ENCODE assay signal across 25 cellular contexts in the genomic region with DNA sequence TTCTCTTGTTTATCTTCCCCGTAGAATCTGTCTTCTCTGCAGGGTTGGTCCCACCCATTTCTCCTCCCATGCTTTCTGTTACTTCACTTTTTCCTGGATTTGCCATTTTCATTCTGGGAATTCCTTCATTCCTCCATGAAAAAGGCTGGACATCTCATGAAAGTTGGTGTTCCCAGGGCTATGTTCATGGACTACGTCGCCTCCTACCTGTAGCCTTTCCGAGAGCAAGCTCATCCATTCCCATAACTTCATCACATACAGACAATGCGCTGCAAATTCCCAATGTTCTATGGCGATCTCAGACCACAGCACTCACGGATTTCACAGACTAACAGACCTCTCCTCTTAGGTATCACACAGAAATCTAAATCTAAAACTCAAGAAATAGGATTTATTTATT.
"Had no signal": no experiment of that assay in that cellular context is flagged by ENCODE, and none has a peak within 500 bp of the region (broad histone marks: within the 10 kb centered on the region; RNA-seq: fewer than 3 reads in every experiment).

No MANE protein-coding gene starts in this region.

- H3K9me3 Mint-ChIP-seq: activated CD4-positive, alpha-beta memory T cell treated with anti-CD3 and anti-CD28 coated beads, Interleukin-2, amount 10 ng/mL, durations not matched to agents 7 days and 5 days; activated naive CD4-positive, alpha-beta T cell treated with anti-CD3 and anti-CD28 coated beads for 36 hours; activated naive CD8-positive, alpha-beta T cell treated with anti-CD3 and anti-CD28 coated beads, Interleukin-2, amount 10 ng/mL, durations not matched to agents 7 days and 5 days; neural crest cell had no signal

- H3K4me1 ChIP-seq: heart left ventricle, left lung, sigmoid colon, stomach, suprapubic skin, transverse colon, vagina had no signal

- H3K27ac ChIP-seq: coronary artery, heart left ventricle, left lung, sigmoid colon, stomach, suprapubic skin, transverse colon, vagina had no signal

- H3K9me3 ChIP-seq: heart left ventricle, left lung, sigmoid colon, stomach, suprapubic skin, transverse colon, vagina had no signal

- H3K4me1 Mint-ChIP-seq: activated CD4-positive, alpha-beta memory T cell treated with anti-CD3 and anti-CD28 coated beads, Interleukin-2, amount 10 ng/mL, durations not matched to agents 7 days and 5 days; activated naive CD8-positive, alpha-beta T cell treated with anti-CD3 and anti-CD28 coated beads, Interleukin-2, amount 10 ng/mL, durations not matched to agents 7 days and 5 days; naive thymus-derived CD4-positive, alpha-beta T cell; neural crest cell; stimulated activated memory B cell treated with anti-CD40 and anti-IgM and Interleukin-4, amounts not matched to agents 10 μg/mL and 1 μg/mL and 100 μg/mL, for 72 hours had no signal

- H3K4me3 Mint-ChIP-seq: activated CD4-positive, alpha-beta memory T cell treated with anti-CD3 and anti-CD28 coated beads, Interleukin-2, amount 10 ng/mL, durations not matched to agents 7 days and 5 days; activated naive CD4-positive, alpha-beta T cell treated with anti-CD3 and anti-CD28 coated beads for 36 hours; activated naive CD8-positive, alpha-beta T cell treated with anti-CD3 and anti-CD28 coated beads, Interleukin-2, amount 10 ng/mL, durations not matched to agents 7 days and 5 days; activated T-cell treated with anti-CD3 and anti-CD28 coated beads, Interleukin-2, amount 50 U/mL, for 72 hours; naive thymus-derived CD4-positive, alpha-beta T cell; neural crest cell; stimulated activated memory B cell treated with anti-CD40 and anti-IgM and Interleukin-4, amounts not matched to agents 10 μg/mL and 1 μg/mL and 100 μg/mL, for 72 hours had no signal

- ATAC-seq: activated T-cell treated with anti-CD3 and anti-CD28 coated beads, Interleukin-2, amount 50 U/mL, for 72 hours; heart left ventricle; left lung; naive thymus-derived CD4-positive, alpha-beta T cell; stimulated activated memory B cell treated with anti-CD40 and anti-IgM and Interleukin-4, amounts not matched to agents 10 μg/mL and 1 μg/mL and 100 μg/mL, for 72 hours had no signal

- H3K36me3 Mint-ChIP-seq: activated naive CD8-positive, alpha-beta T cell treated with anti-CD3 and anti-CD28 coated beads, Interleukin-2, amount 10 ng/mL, durations not matched to agents 7 days and 5 days; naive thymus-derived CD4-positive, alpha-beta T cell; stimulated activated memory B cell treated with anti-CD40 and anti-IgM and Interleukin-4, amounts not matched to agents 10 μg/mL and 1 μg/mL and 100 μg/mL, for 72 hours had no signal

- DNase-seq: activated CD4-positive, alpha-beta memory T cell treated with anti-CD3 and anti-CD28 coated beads, Interleukin-2, amount 10 ng/mL, durations not matched to agents 7 days and 5 days; activated CD4-positive, alpha-beta T cell treated with anti-CD3 and anti-CD28 coated beads for 48 hours; activated effector memory CD4-positive, alpha-beta T cell treated with Interleukin-2 at 50 U/mL for 16 hours; activated naive CD4-positive, alpha-beta T cell treated with anti-CD3 and anti-CD28 coated beads for 36 hours; activated naive CD8-positive, alpha-beta T cell treated with anti-CD3 and anti-CD28 coated beads, Interleukin-2, amount 10 ng/mL, durations not matched to agents 7 days and 5 days; activated T-cell treated with anti-CD3 and anti-CD28 coated beads, Interleukin-2, amount 50 U/mL, for 72 hours; amniotic stem cell; cerebellar nuclear complex; heart left ventricle; kidney glomerular epithelial cell; left lung; naive thymus-derived CD4-positive, alpha-beta T cell; posterior cingulate gyrus; sigmoid colon; stimulated activated CD4-positive, alpha-beta T cell treated with anti-CD3 and anti-CD28 coated beads, Interleukin-15, amount 100 ng/mL, for 24 hours; stomach; T-helper 9 cell; transverse colon had no signal

- H3K27me3 ChIP-seq: left lung, sigmoid colon, transverse colon, vagina had no signal

- H3K36me3 ChIP-seq: heart left ventricle, left lung, sigmoid colon, stomach, suprapubic skin, transverse colon, vagina had no signal

- H3K4me3 ChIP-seq: coronary artery, heart left ventricle, left lung, lung, sigmoid colon, smooth muscle cell, stomach, suprapubic skin, transverse colon, vagina had no signal

- H3K27ac Mint-ChIP-seq: activated CD4-positive, alpha-beta memory T cell treated with anti-CD3 and anti-CD28 coated beads, Interleukin-2, amount 10 ng/mL, durations not matched to agents 7 days and 5 days; activated naive CD4-positive, alpha-beta T cell treated with anti-CD3 and anti-CD28 coated beads for 36 hours; activated naive CD8-positive, alpha-beta T cell treated with anti-CD3 and anti-CD28 coated beads, Interleukin-2, amount 10 ng/mL, durations not matched to agents 7 days and 5 days; activated T-cell treated with anti-CD3 and anti-CD28 coated beads, Interleukin-2, amount 50 U/mL, for 72 hours; naive thymus-derived CD4-positive, alpha-beta T cell; stimulated activated memory B cell treated with anti-CD40 and anti-IgM and Interleukin-4, amounts not matched to agents 10 μg/mL and 1 μg/mL and 100 μg/mL, for 72 hours had no signal
